ENCODE assay signal across 8 cellular contexts in the genomic region with DNA sequence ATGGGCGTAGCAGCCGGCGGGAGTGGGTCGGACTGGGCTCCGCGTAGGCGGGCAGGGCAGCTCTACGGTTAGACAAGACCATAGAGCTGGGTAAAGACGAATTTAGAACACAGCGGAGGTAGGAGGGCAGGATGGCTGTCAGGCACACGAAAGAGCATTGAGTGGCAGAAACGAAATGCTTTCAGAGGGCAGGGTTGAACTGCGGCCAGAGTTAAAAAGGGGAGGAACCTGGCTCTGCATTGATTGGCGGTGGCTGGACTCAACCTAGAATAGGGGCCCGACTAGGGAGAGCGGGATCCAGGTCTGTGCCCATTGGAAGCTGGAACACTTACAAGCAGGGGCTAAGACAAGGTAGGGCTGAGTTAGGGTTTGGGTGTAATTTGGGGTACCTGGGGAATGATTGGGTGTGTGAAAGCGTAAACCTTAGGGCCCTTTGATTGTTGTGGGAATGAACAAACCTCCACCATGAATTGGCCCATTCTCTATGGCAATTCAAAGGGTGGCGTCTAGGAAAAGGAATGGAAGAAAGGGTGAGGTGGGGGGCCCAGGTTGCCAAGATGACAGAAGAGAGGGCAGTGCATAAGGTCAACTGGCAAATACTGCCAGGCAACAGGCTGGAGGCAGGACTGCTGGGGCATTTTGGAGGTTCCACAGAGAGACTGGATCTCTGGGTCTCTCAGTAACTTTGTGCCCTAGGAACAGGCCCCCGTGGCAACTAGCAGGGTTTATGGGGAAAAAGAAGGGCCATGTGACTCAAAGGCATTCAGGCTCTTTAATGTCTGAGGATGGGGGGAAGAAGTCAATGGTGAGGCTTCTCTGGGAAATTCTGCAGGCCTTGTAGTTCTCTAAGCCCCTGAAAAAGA. TPM values are rescaled to one million over a fixed set of nuclear protein-coding genes. Genes with fewer than 3 reads are reported as not detected.
DNase-seq lines count a peak whose midpoint lies in the region; TF ChIP-seq lines count a peak whose summit lies in the region.

No MANE protein-coding gene starts in this region.

- no peak overlapping the region for H3K23ac ChIP-seq in trophoblast cell (ENCODE audit: low read length)

- no CpG with 5 or more reads among the region's 19 CpGs for WGBS in trophoblast cell (ENCODE audit: extremely low coverage, insufficient coverage, insufficient read length)

- H3K14ac ChIP-seq in trophoblast cell (ENCODE audit: low read length), result no peak overlapping the region

- no peaks in the 10 kb centered on the region for H4K20me1 ChIP-seq in OCI-LY7 (ENCODE audit: insufficient read depth, low read length)

- H3K79me2 ChIP-seq in OCI-LY7 (ENCODE audit: insufficient read depth, low read depth, low read length), result peaks cover 19% of the 10 kb centered on the region; the same call in 1 of the 2 replicates
- peaks cover 3% of the 10 kb centered on the region for H3K79me2 ChIP-seq in trophoblast cell (ENCODE audit: control insufficient read depth, insufficient read depth, low read length, poor library complexity)

- no peak overlapping the region for H4K91ac ChIP-seq in trophoblast cell (ENCODE audit: low read depth, low read length)

- TF ChIP-seq POLR2A in erythroblast (IDR thresholded peaks at IDR 0.05; ENCODE audit: low read length), result peak; percentile 22

- H3K9me3 ChIP-seq in OCI-LY7 (ENCODE audit: low read length) (no peaks in the 10 kb centered on the region), trophoblast cell (ENCODE audit: insufficient read depth, low read depth, low read length) (no peaks in the 10 kb centered on the region)

- H3K4me1 ChIP-seq in OCI-LY7 (ENCODE audit: insufficient read depth, low read length, poor library complexity, severe bottlenecking) (peaks cover 21% of the 10 kb centered on the region), trophoblast cell (ENCODE audit: control insufficient read depth in 1 of 2, insufficient read depth in 2 of 2, low read length in 2 of 2) (peaks cover 4 to 6% of the 10 kb centered on the region in 2 experiments)

- CTCF ChIA-PET in OCI-LY7 (lab: Charles Lee; ENCODE audit: unreplicated experiment), result interaction anchor here (0.6 kb wide), 1 partner anchor 162 kb away, joined by 3 read pairs; no protein-coding TSS in a partner anchor

- no peak overlapping the region for H3K4ac ChIP-seq in trophoblast cell (ENCODE audit: low read depth, low read length)

- H3K27ac ChIP-seq in OCI-LY7 (ENCODE audit: low read depth, low read length, poor library complexity, severe bottlenecking) (peak overlapping the region; percentile 46), trophoblast cell (ENCODE audit: low read depth, low read length) (no peak overlapping the region)

- intact Hi-C loops in OCI-LY7 (cut with micrococcal nuclease; ENCODE audit: unreplicated experiment), result loop anchor here (2.0 to 10.0 kb wide), 5 partner anchors 89 to 432 kb away; a partner anchor contains a TSS

- no peak overlapping the region for H2BK120ac ChIP-seq in trophoblast cell (ENCODE audit: insufficient read depth, low read length, poor library complexity)

- H3K9ac ChIP-seq in trophoblast cell (ENCODE audit: low read length), result no peak overlapping the region

- no peaks in the 10 kb centered on the region for H3K27me3 ChIP-seq in trophoblast cell (ENCODE audit: insufficient read depth, low read length)

- H3K4me3 ChIP-seq in GM08714 (ENCODE audit: low read length), result peak overlapping the region; percentile 13; the same call in 1 of the 2 replicates
- peak overlapping the region; percentile 66 for H3K4me3 ChIP-seq in OCI-LY7 (ENCODE audit: low read depth, low read length, poor library complexity, severe bottlenecking)
- H3K4me3 ChIP-seq in trophoblast cell (ENCODE audit: low read depth, low read length), result peak overlapping the region; percentile 23

- POLR2A ChIA-PET in OCI-LY7 (lab: Charles Lee), result interaction anchor here (0.9 to 1.2 kb wide), 2 partner anchors 10 to 160 kb away, joined by 3 to 4 read pairs; no protein-coding TSS in a partner anchor

- H3K18ac ChIP-seq in trophoblast cell (ENCODE audit: low read length), result no peak overlapping the region

- no peaks in the 10 kb centered on the region for H3K9me2 ChIP-seq in OCI-LY7 (ENCODE audit: insufficient read depth, low read length)

- no peak overlapping the region for H2AFZ ChIP-seq in OCI-LY7 (ENCODE audit: low read length)
- no peak overlapping the region for H2AFZ ChIP-seq in trophoblast cell (ENCODE audit: insufficient read depth, low read length, poor library complexity)

- TF ChIP-seq CTCF in OCI-LY7 (conservative IDR thresholded peaks at IDR 0.05; ENCODE audit: low read length), result no peak

- no peak overlapping the region for H2BK5ac ChIP-seq in trophoblast cell (ENCODE audit: low read depth, low read length, poor library complexity)

- peaks cover 6% of the 10 kb centered on the region for H3K79me1 ChIP-seq in trophoblast cell (ENCODE audit: low read length)

- H4K8ac ChIP-seq in trophoblast cell (ENCODE audit: low read depth, low read length), result no peak overlapping the region

- H3K4me2 ChIP-seq in OCI-LY7 (ENCODE audit: low read length) (peak overlapping the region; percentile 76), trophoblast cell (ENCODE audit: low read length) (peak overlapping the region; percentile 81)

- H2BK12ac ChIP-seq in trophoblast cell (ENCODE audit: low read length), result no peak overlapping the region

- BruUV-seq in OCI-LY7 (replicated peaks; lab: Mats Ljungman, UMichigan), result no TSS peak

- H3K36me3 ChIP-seq in OCI-LY7 (ENCODE audit: insufficient read depth, low read length) (peaks cover 62% of the 10 kb centered on the region), trophoblast cell (ENCODE audit: control insufficient read depth in 1 of 2, insufficient read depth in 2 of 2, low read length in 2 of 2) (peaks cover 2 to 9% of the 10 kb centered on the region in 2 experiments)

- H2AK5ac ChIP-seq in trophoblast cell (ENCODE audit: low read length), result no peak overlapping the region

- DNase-seq in OCI-LY7 (ENCODE audit: low spot score), result no peak
- DNase-seq in erythroblast (lab: John Stamatoyannopoulos, UW), result no peak
- DNase-seq in trophoblast cell, result no peak
- DNase-seq in retina, result no peak
- no peak for DNase-seq in DMS153 treated with DMSO at 0.1 percent for 48 hours (lab: John Stamatoyannopoulos, UW; ENCODE audit: unreplicated experiment)
- no peak for DNase-seq in amniotic stem cell (lab: John Stamatoyannopoulos, UW)
- DNase-seq in hippocampal formation (lab: John Stamatoyannopoulos, UW), result no peak

- no peak overlapping the region for H4K12ac ChIP-seq in trophoblast cell (ENCODE audit: low read depth, low read length)

RNA-seq across cellular contexts. Expression of a gene that starts 0.9 kb away (rescaled TPM):
- total RNA-seq in OCI-LY7 (2014; rRNA removed; shearing (Covaris generic)), result 23.0 and 23.3 TPM in 2 replicates
- 49.7 and 51.0 TPM in 2 replicates for total RNA-seq in OCI-LY7 (2022)
- polyA plus RNA-seq in trophoblast cell (2013), result 25.3 and 26.6 TPM in 2 replicates

RNA-seq across cellular contexts. Expression of a gene that starts 7.7 kb away (rescaled TPM):
- total RNA-seq in OCI-LY7 (2014; rRNA removed; shearing (Covaris generic)), result 250 and 284 TPM in 2 replicates
- total RNA-seq in OCI-LY7 (2022), result 171 and 201 TPM in 2 replicates
- 90.1 and 93.3 TPM in 2 replicates for polyA plus RNA-seq in trophoblast cell (2013)

RNA-seq across cellular contexts. Expression of a gene that starts 21.5 kb away (rescaled TPM):
- 2.0 and 4.7 TPM in 2 replicates for total RNA-seq in OCI-LY7 (2014; rRNA removed; shearing (Covaris generic))
- 4.1 and 4.2 TPM in 2 replicates for total RNA-seq in OCI-LY7 (2022)
- 0.49 and 0.67 TPM in 2 replicates for polyA plus RNA-seq in trophoblast cell (2013)

RNA-seq across cellular contexts. Expression of a gene that starts 31.6 kb away (rescaled TPM):
- total RNA-seq in OCI-LY7 (2014; rRNA removed; shearing (Covaris generic)), result not detected in 2 replicates
- total RNA-seq in OCI-LY7 (2022), result not detected in 2 replicates
- polyA plus RNA-seq in trophoblast cell (2013), result 5.7 and 6.4 TPM in 2 replicates

Comparison
In these comparisons a context has a peak if more than half of its experiments do, and no peak if none do; other contexts are left out.
1. H3K4me3 ChIP-seq: peak in every context shown above with its lines; median percentile 66 in OCI-LY7; 23 in trophoblast cell; 13 in GM08714.